Comparison of ENCODE assay signal across 31 cellular contexts in the genomic region with DNA sequence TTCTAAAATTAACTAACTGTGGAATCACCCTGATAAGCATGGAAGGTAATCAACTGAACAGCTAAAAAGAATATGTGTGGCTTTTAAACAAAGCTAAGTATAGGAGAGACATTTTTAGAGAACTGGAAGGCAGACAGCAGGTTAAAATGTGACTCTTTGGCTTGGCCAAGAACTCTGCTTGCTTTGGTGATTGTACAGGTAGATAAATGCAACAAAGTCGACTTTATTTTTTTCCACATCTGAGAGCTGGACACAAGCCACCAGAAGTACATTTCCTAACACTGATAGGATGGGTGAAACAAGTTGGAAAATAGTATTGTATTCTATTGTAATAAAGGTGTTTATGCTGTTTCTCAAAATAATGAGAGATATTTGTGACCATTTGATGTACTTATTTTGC.
"Had no signal": no experiment of that assay in that cellular context is flagged by ENCODE, and none has a peak within 500 bp of the region (broad histone marks: within the 10 kb centered on the region; RNA-seq: fewer than 3 reads in every experiment).

No MANE protein-coding gene starts in this region.

- H3K4me1 ChIP-seq: parathyroid adenoma, psoas muscle, spleen, suprapubic skin, testis, tibial artery, transverse colon, upper lobe of right lung, uterus had no signal

- H3K27ac Mint-ChIP-seq: naive thymus-derived CD4-positive, alpha-beta T cell; natural killer cell; nephron; progenitor cell of endocrine pancreas; stimulated activated memory B cell treated with anti-CD40 and anti-IgM and Interleukin-4, amounts not matched to agents 10 μg/mL and 1 μg/mL and 100 μg/mL, for 72 hours; stimulated activated naive CD8-positive, alpha-beta T cell treated with anti-CD3 and anti-CD28 coated beads, Interleukin-15, amount 100 ng/mL, for 72 hours; type B pancreatic cell had no signal

- H3K9ac ChIP-seq: parathyroid adenoma had no signal

- ATAC-seq: naive thymus-derived CD4-positive, alpha-beta T cell; natural killer cell; psoas muscle; right cardiac atrium; sciatic nerve; stimulated activated memory B cell treated with anti-CD40 and anti-IgM and Interleukin-4, amounts not matched to agents 10 μg/mL and 1 μg/mL and 100 μg/mL, for 72 hours; stimulated activated naive CD8-positive, alpha-beta T cell treated with anti-CD3 and anti-CD28 coated beads, Interleukin-15, amount 100 ng/mL, for 72 hours; stimulated activated naive CD8-positive, alpha-beta T cell treated with anti-CD3 and anti-CD28 coated beads, Interleukin-15, Interleukin-2, amounts not matched to agents 100 U/mL and 50 U/mL, for 24 hours; upper lobe of right lung had no signal

- H3K4me1 Mint-ChIP-seq: naive thymus-derived CD4-positive, alpha-beta T cell; natural killer cell; stimulated activated memory B cell treated with anti-CD40 and anti-IgM and Interleukin-4, amounts not matched to agents 10 μg/mL and 1 μg/mL and 100 μg/mL, for 72 hours; stimulated activated naive CD8-positive, alpha-beta T cell treated with anti-CD3 and anti-CD28 coated beads, Interleukin-15, amount 100 ng/mL, for 72 hours had no signal

- H3K27ac ChIP-seq: neutrophil, parathyroid adenoma, psoas muscle, skin epidermis, spleen, suprapubic skin, testis, tibial artery, transverse colon, upper lobe of right lung, uterus had no signal

- H3K36me3 ChIP-seq: neutrophil, spleen, suprapubic skin, tibial artery, transverse colon, upper lobe of right lung, uterus had no signal

- H3K4me2 ChIP-seq: smooth muscle cell had no signal

- H3K4me3 Mint-ChIP-seq: naive thymus-derived CD4-positive, alpha-beta T cell; natural killer cell; nephron; stimulated activated memory B cell treated with anti-CD40 and anti-IgM and Interleukin-4, amounts not matched to agents 10 μg/mL and 1 μg/mL and 100 μg/mL, for 72 hours; stimulated activated naive CD8-positive, alpha-beta T cell treated with anti-CD3 and anti-CD28 coated beads, Interleukin-15, amount 100 ng/mL, for 72 hours; type B pancreatic cell had no signal

- H3K27me3 ChIP-seq: neutrophil, spleen, suprapubic skin, testis, tibial artery, transverse colon, upper lobe of right lung, uterus had no signal

- H3K27me3 Mint-ChIP-seq: progenitor cell of endocrine pancreas; stimulated activated memory B cell treated with anti-CD40 and anti-IgM and Interleukin-4, amounts not matched to agents 10 μg/mL and 1 μg/mL and 100 μg/mL, for 72 hours; stimulated activated naive CD8-positive, alpha-beta T cell treated with anti-CD3 and anti-CD28 coated beads, Interleukin-15, amount 100 ng/mL, for 72 hours had no signal

- H3K36me3 Mint-ChIP-seq: naive thymus-derived CD4-positive, alpha-beta T cell; natural killer cell; stimulated activated memory B cell treated with anti-CD40 and anti-IgM and Interleukin-4, amounts not matched to agents 10 μg/mL and 1 μg/mL and 100 μg/mL, for 72 hours; type B pancreatic cell had no signal

- H3K4me3 ChIP-seq: psoas muscle, skin epidermis, smooth muscle cell, spleen, suprapubic skin, testis, tibial artery, transverse colon, upper lobe of right lung, uterus had no signal

- H2AFZ ChIP-seq: parathyroid adenoma had no signal

- H3K9me3 Mint-ChIP-seq: naive thymus-derived CD4-positive, alpha-beta T cell; natural killer cell; nephron; stimulated activated memory B cell treated with anti-CD40 and anti-IgM and Interleukin-4, amounts not matched to agents 10 μg/mL and 1 μg/mL and 100 μg/mL, for 72 hours; stimulated activated naive CD8-positive, alpha-beta T cell treated with anti-CD3 and anti-CD28 coated beads, Interleukin-15, amount 100 ng/mL, for 72 hours; type B pancreatic cell had no signal

- DNase-seq: naive thymus-derived CD4-positive, alpha-beta T cell; natural killer cell; nucleus accumbens; posterior cingulate gyrus; psoas muscle; right cardiac atrium; spleen; stimulated activated CD4-positive, alpha-beta T cell treated with anti-CD3 and anti-CD28 coated beads, Interleukin-12 subunit alpha, Interleukin-12 subunit beta, amount 100 ng/mL, for 4 hours; stimulated activated CD4-positive, alpha-beta T cell treated with anti-CD3 and anti-CD28 coated beads, Interleukin-1b, Interleukin-23, amount 100 ng/mL, for 48 hours; stimulated activated CD4-positive, alpha-beta T cell treated with anti-CD3 and anti-CD28 coated beads, Interleukin-4, amount 100 ng/mL, for 1 hour; stimulated activated CD4-positive, alpha-beta T cell treated with anti-CD3 and anti-CD28 coated beads, Interleukin-4, amount 100 ng/mL, for 4 hours; stimulated activated CD8-positive, alpha-beta memory T cell treated with anti-CD3 and anti-CD28 coated beads, Interleukin-4, amount 100 ng/mL, for 48 hours; stimulated activated naive CD4-positive, alpha-beta T cell; stimulated activated naive CD8-positive, alpha-beta T cell treated with anti-CD3 and anti-CD28 coated beads, Interleukin-15, amount 100 ng/mL, for 72 hours; stimulated activated naive CD8-positive, alpha-beta T cell treated with anti-CD3 and anti-CD28 coated beads, Interleukin-15, Interleukin-2, amounts not matched to agents 100 U/mL and 50 U/mL, for 24 hours; substantia nigra; testis; tibial artery; transverse colon; upper lobe of right lung; uterus had no signal

- H3K9me3 ChIP-seq: neutrophil, psoas muscle, spleen, suprapubic skin, testis, tibial artery, transverse colon, upper lobe of right lung, uterus had no signal

- H3K79me2 ChIP-seq: parathyroid adenoma had no signal
